Comparison of ENCODE assay signal across 15 cellular contexts in the genomic region with DNA sequence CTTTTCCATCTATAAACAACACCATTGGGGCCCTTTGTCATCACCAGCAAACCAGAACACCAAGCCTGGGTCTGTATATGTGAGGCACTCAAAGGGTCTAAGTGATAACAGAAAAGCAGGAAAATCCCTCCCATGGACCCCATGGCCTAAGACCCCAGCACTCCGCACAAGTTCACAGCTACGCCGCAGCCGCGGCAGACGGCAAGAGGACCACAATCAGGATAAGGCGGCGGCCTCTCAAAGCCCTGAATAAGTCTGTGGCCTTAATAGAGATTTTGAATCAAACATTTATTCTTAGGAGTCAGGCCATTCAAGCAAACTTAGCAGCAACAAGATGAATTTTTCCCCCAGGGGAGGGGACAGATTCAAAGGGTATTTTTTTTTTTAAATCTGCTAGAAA. TPM values are rescaled to one million over a fixed set of nuclear protein-coding genes. Genes with fewer than 3 reads are reported as not detected.
"Had no signal": no experiment of that assay in that cellular context is flagged by ENCODE, and none has a peak within 500 bp of the region (broad histone marks: within the 10 kb centered on the region; RNA-seq: fewer than 3 reads in every experiment).

No MANE protein-coding gene starts in this region.

- H3K4me3 Mint-ChIP-seq: activated B cell treated with CpG ODN at 0.5 μM for 24 hours; activated naive CD4-positive, alpha-beta T cell treated with anti-CD3 and anti-CD28 coated beads, Interleukin-2, amount 10 ng/mL, durations not matched to agents 7 days and 5 days; stimulated activated naive B cell treated with anti-CD40 and anti-IgM and Interleukin-4, amounts not matched to agents 10 μg/mL and 1 μg/mL and 100 μg/mL, for 72 hours had no signal

- H3K27ac ChIP-seq: SK-N-MC had no signal

- H3K4me3 ChIP-seq: SK-N-MC had no signal

- H3K9me3 Mint-ChIP-seq: activated B cell treated with CpG ODN at 0.5 μM for 24 hours; activated naive CD4-positive, alpha-beta T cell treated with anti-CD3 and anti-CD28 coated beads, Interleukin-2, amount 10 ng/mL, durations not matched to agents 7 days and 5 days; activated T-helper 2 cell treated with anti-CD3 and anti-CD28 coated beads, Interferon-gamma antibody, Interleukin-2, Interleukin-4, amounts not matched to agents 10 μg/mL and 5 μg/mL and 100 μg/mL, durations not matched to agents 14 hours and 24 hours and 36 hours; endodermal cell; stimulated activated naive B cell treated with anti-CD40 and anti-IgM and Interleukin-4, amounts not matched to agents 10 μg/mL and 1 μg/mL and 100 μg/mL, for 72 hours had no signal

- H3K27ac Mint-ChIP-seq: activated B cell treated with CpG ODN at 0.5 μM for 24 hours; activated naive CD4-positive, alpha-beta T cell treated with anti-CD3 and anti-CD28 coated beads, Interleukin-2, amount 10 ng/mL, durations not matched to agents 7 days and 5 days; activated T-helper 2 cell treated with anti-CD3 and anti-CD28 coated beads, Interferon-gamma antibody, Interleukin-2, Interleukin-4, amounts not matched to agents 10 μg/mL and 5 μg/mL and 100 μg/mL, durations not matched to agents 14 hours and 24 hours and 36 hours; endodermal cell; stimulated activated naive B cell treated with anti-CD40 and anti-IgM and Interleukin-4, amounts not matched to agents 10 μg/mL and 1 μg/mL and 100 μg/mL, for 72 hours had no signal

- DNase-seq: activated B cell treated with CpG ODN at 0.5 μM for 24 hours; activated CD4-positive, alpha-beta T cell treated with anti-CD3 and anti-CD28 coated beads, Interleukin-2, amount 50 U/mL, for 1 hour; activated naive CD4-positive, alpha-beta T cell treated with anti-CD3 and anti-CD28 coated beads, Interleukin-2, amount 10 ng/mL, durations not matched to agents 7 days and 5 days; activated T-cell treated with anti-CD3 and anti-CD28 coated beads for 4 hours; cerebellar nuclear complex; dermis blood vessel endothelial cell; endodermal cell; posterior cingulate gyrus; stimulated activated CD4-positive, alpha-beta T cell treated with anti-CD3 and anti-CD28 coated beads, Interleukin-2, amount 100 ng/mL, for 24 hours; stimulated activated naive B cell treated with anti-CD40 and anti-IgM and Interleukin-4, amounts not matched to agents 10 μg/mL and 1 μg/mL and 100 μg/mL, for 72 hours had no signal

- ATAC-seq: sciatic nerve; stimulated activated naive B cell treated with anti-CD40 and anti-IgM and Interleukin-4, amounts not matched to agents 10 μg/mL and 1 μg/mL and 100 μg/mL, for 72 hours had no signal

RNA-seq across cellular contexts. Expression of gene ABHD16B, which starts 33.2 kb away (rescaled TPM):
- total RNA-seq: activated B cell treated with CpG ODN at 0.5 μM for 24 hours; activated T-helper 2 cell treated with anti-CD3 and anti-CD28 coated beads, Interferon-gamma antibody, Interleukin-2, Interleukin-4, amounts not matched to agents 10 μg/mL and 5 μg/mL and 100 μg/mL, durations not matched to agents 14 hours and 24 hours and 36 hours; dermis blood vessel endothelial cell; endodermal cell; sciatic nerve; T-helper 1 cell treated with Interleukin-12 subunit alpha and Interleukin-12 subunit beta and Interleukin-4 antibody, amounts not matched to agents 30 ng/mL and 1 ng/mL, for 36 hours; ureter had no signal
